8 cellular contexts compared by ENCODE assay signal in the genomic region with DNA sequence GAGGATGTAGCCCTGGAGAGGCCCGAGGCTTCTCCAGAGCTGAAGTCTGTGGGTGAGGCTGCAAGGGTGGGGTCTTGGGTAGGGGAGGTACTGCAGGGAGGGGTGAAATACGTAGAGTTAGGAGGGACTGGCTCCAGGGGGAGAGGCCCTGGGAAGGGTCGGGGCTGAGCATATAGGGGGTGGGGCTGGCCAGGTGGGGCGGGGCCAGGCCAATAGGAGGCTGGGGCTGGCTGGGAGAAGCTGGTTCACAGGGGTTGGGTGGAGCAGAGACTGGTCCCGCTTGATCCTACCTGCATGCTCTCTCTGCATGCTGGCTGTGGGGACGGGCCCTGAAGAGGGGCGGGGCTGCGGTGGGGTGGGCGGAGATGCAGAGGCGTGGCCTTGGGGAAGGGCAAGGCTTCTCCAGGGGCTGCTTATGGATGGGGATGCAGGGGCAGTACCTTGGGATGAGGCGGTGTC. TPM values are rescaled to one million over a fixed set of nuclear protein-coding genes. Genes with fewer than 3 reads are reported as not detected.
DNase-seq lines count a peak whose midpoint lies in the region; ATAC-seq and TF ChIP-seq lines count a peak whose summit lies in the region.

No MANE protein-coding gene starts in this region.

- H3K4me3 Mint-ChIP-seq in activated CD4-positive, alpha-beta T cell treated with anti-CD3 and anti-CD28 coated beads, Interleukin-2, amount 10 ng/mL, durations not matched to agents 24 days and 14 days, result peak overlapping the region; percentile 68
- no peak overlapping the region for H3K4me3 Mint-ChIP-seq in glutamatergic neuron (ENCODE audit: unreplicated experiment)

- TF ChIP-seq CTCF in glutamatergic neuron (IDR thresholded peaks at IDR 0.05; ENCODE audit: partially characterized antibody, unreplicated experiment), result no peak

- DNase-seq in DMS114 treated with DMSO at 0.1 percent for 48 hours (lab: John Stamatoyannopoulos, UW; ENCODE audit: unreplicated experiment), result peak; percentile 50
- peak; percentile 43 for DNase-seq in M059J (ENCODE audit: low read depth)
- peak; percentile 76 for DNase-seq in activated CD4-positive, alpha-beta T cell treated with anti-CD3 and anti-CD28 coated beads, Interleukin-2, amount 10 ng/mL, durations not matched to agents 24 days and 14 days
- DNase-seq in glutamatergic neuron, result peak; percentile 66
- DNase-seq in stimulated activated CD4-positive, alpha-beta T cell treated with anti-CD3 and anti-CD28 coated beads, TNF-alpha, amount 100 ng/mL, for 4 hours (ENCODE audit: low read depth in 3 of 3), result peak; percentile 11 to 38 (median 24)
- DNase-seq in cerebellar nuclear complex (lab: John Stamatoyannopoulos, UW), result no peak
- no peak for DNase-seq in NCI-H1092 treated with DMSO at 0.1 percent for 48 hours (lab: John Stamatoyannopoulos, UW)

- no peak for ATAC-seq in GM18909 (IDR thresholded peaks at IDR 0.05; ENCODE audit: poor library complexity, unreplicated experiment)

- H3K36me3 Mint-ChIP-seq in activated CD4-positive, alpha-beta T cell treated with anti-CD3 and anti-CD28 coated beads, Interleukin-2, amount 10 ng/mL, durations not matched to agents 24 days and 14 days (ENCODE audit: low read depth), result no peaks in the 10 kb centered on the region
- no peaks in the 10 kb centered on the region for H3K36me3 Mint-ChIP-seq in glutamatergic neuron (ENCODE audit: unreplicated experiment)

- peaks cover 3% of the 10 kb centered on the region for H3K9me3 Mint-ChIP-seq in activated CD4-positive, alpha-beta T cell treated with anti-CD3 and anti-CD28 coated beads, Interleukin-2, amount 10 ng/mL, durations not matched to agents 24 days and 14 days
- peaks cover 14% of the 10 kb centered on the region for H3K9me3 Mint-ChIP-seq in glutamatergic neuron (ENCODE audit: unreplicated experiment)

- H3K27ac Mint-ChIP-seq in activated CD4-positive, alpha-beta T cell treated with anti-CD3 and anti-CD28 coated beads, Interleukin-2, amount 10 ng/mL, durations not matched to agents 24 days and 14 days, result no peak overlapping the region
- no peak overlapping the region for H3K27ac Mint-ChIP-seq in glutamatergic neuron (ENCODE audit: unreplicated experiment)

- H3K4me1 Mint-ChIP-seq in activated CD4-positive, alpha-beta T cell treated with anti-CD3 and anti-CD28 coated beads, Interleukin-2, amount 10 ng/mL, durations not matched to agents 24 days and 14 days, result peaks cover 10% of the 10 kb centered on the region
- H3K4me1 Mint-ChIP-seq in glutamatergic neuron (ENCODE audit: low read depth, unreplicated experiment), result peaks cover 12% of the 10 kb centered on the region

- H3K27me3 Mint-ChIP-seq in activated CD4-positive, alpha-beta T cell treated with anti-CD3 and anti-CD28 coated beads, Interleukin-2, amount 10 ng/mL, durations not matched to agents 24 days and 14 days, result peaks cover 12% of the 10 kb centered on the region
- H3K27me3 Mint-ChIP-seq in glutamatergic neuron (ENCODE audit: unreplicated experiment), result peaks cover 20% of the 10 kb centered on the region

- intact Hi-C loops in activated CD4-positive, alpha-beta T cell treated with anti-CD3 and anti-CD28 coated beads, Interleukin-2, amount 10 ng/mL, durations not matched to agents 24 days and 14 days (cut with micrococcal nuclease), result loop anchor here (1.0 kb wide), 1 partner anchor 9 kb away; no protein-coding TSS in a partner anchor

RNA-seq across cellular contexts. Expression of a gene that starts 51.9 kb away (rescaled TPM):
- not detected in 2 replicates for total RNA-seq in M059J (2014; rRNA removed; shearing (Covaris generic))
- 0.12 and 0.19 TPM in 2 replicates for total RNA-seq in activated CD4-positive, alpha-beta T cell treated with anti-CD3 and anti-CD28 coated beads, Interleukin-2, amount 10 ng/mL, durations not matched to agents 24 days and 14 days
- total RNA-seq in glutamatergic neuron (ENCODE audit: unreplicated experiment), result 12.5 TPM

Comparison
In these comparisons a context has a peak if more than half of its experiments do, and no peak if none do; other contexts are left out.
1. DNase-seq: peak in DMS114 treated with DMSO at 0.1 percent for 48 hours (single experiment), M059J (single experiment), activated CD4-positive, alpha-beta T cell treated with anti-CD3 and anti-CD28 coated beads, Interleukin-2, amount 10 ng/mL, durations not matched to agents 24 days and 14 days (single experiment), glutamatergic neuron (single experiment) and stimulated activated CD4-positive, alpha-beta T cell treated with anti-CD3 and anti-CD28 coated beads, TNF-alpha, amount 100 ng/mL, for 4 hours (3 of 3); none in cerebellar nuclear complex (0 of 2) and NCI-H1092 treated with DMSO at 0.1 percent for 48 hours (single experiment).
2. RNA of a gene that starts 51.9 kb away (total RNA-seq): 12.5 TPM in glutamatergic neuron (single experiment); 0.12 to 0.19 TPM in activated CD4-positive, alpha-beta T cell treated with anti-CD3 and anti-CD28 coated beads, Interleukin-2, amount 10 ng/mL, durations not matched to agents 24 days and 14 days and not detected in M059J; every median in the first group is over 10 times any median in the second.